8 cellular contexts compared by ENCODE assay signal in genomic region chr2:131092409-131093065, GRCh38. TPM values are rescaled to one million over a fixed set of nuclear protein-coding genes. Genes with fewer than 3 reads are reported as not detected.
DNase-seq lines count a peak whose midpoint lies in the region; ATAC-seq, FAIRE-seq and TF ChIP-seq lines count a peak whose summit lies in the region.

No MANE protein-coding gene starts in this region.

- peak overlapping the region; percentile 19 for H2AFZ ChIP-seq in keratinocyte (ENCODE audit: control insufficient read depth, low read length)

- H3K4me2 ChIP-seq in keratinocyte (ENCODE audit: control insufficient read depth, extremely low read depth, insufficient read depth, low read depth, low read length): peak overlapping the region; percentile 98

- peak overlapping the region; percentile 93 for H3K9ac ChIP-seq in keratinocyte (ENCODE audit: control insufficient read depth, extremely low read depth, insufficient read depth, low read length)
- H3K9ac ChIP-seq in stomach smooth muscle (ENCODE audit: low read length in 2 of 2): peak overlapping the region; percentile 87 to 89

- DNase-seq in stimulated activated CD4-positive, alpha-beta T cell treated with anti-CD3 and anti-CD28 coated beads, TNF-alpha, amount 100 ng/mL, for 24 hours (ENCODE audit: low read depth in 3 of 3): peak in 2 of 3 experiments; percentile 7 to 32
- DNase-seq in stimulated activated CD4-positive, alpha-beta T cell treated with anti-CD3 and anti-CD28 coated beads, Interleukin-15, amount 100 ng/mL, for 24 hours: no peak
- DNase-seq in activated naive CD4-positive, alpha-beta T cell treated with anti-CD3 and anti-CD28 coated beads, Interleukin-2, amount 50 U/mL, for 72 hours (ENCODE audit: low spot score in 2 of 2): no peak
- DNase-seq in keratinocyte (ENCODE audit: low read depth, low spot score) (no peak), NCI-H446 treated with DMSO at 0.1 percent for 48 hours (lab: John Stamatoyannopoulos, UW) (no peak), NCI-H510A treated with DMSO at 0.1 percent for 48 hours (lab: John Stamatoyannopoulos, UW) (no peak)
- no peak for DNase-seq in stimulated activated CD4-positive, alpha-beta T cell treated with anti-CD3 and anti-CD28 coated beads, Interleukin-4, amount 100 ng/mL, for 4 hours

- H3K79me2 ChIP-seq in keratinocyte (ENCODE audit: control insufficient read depth, insufficient read depth, low read length): peaks cover 56% of the 10 kb centered on the region

- TF ChIP-seq CTCF in keratinocyte (optimal IDR thresholded peaks at IDR 0.05 in 1 of 3, IDR thresholded peaks at IDR 0.05 in 1 of 3, conservative IDR thresholded peaks at IDR 0.05 in 1 of 3; ENCODE audit: extremely low read depth in 1 of 3, insufficient read depth in 2 of 3, low read length in 3 of 3): no peak

- H3K36me3 ChIP-seq in keratinocyte (ENCODE audit: control insufficient read depth in 2 of 2, extremely low read depth in 1 of 2, insufficient read depth in 2 of 2, low read length in 2 of 2) (peaks cover 3 to 6% of the 10 kb centered on the region in 2 experiments), stomach smooth muscle (ENCODE audit: control insufficient read depth in 2 of 2, insufficient read depth in 2 of 2, low read length in 2 of 2) (peaks cover 10 to 11% of the 10 kb centered on the region in 2 donors)

- H3K27ac ChIP-seq in keratinocyte (ENCODE audit: control insufficient read depth, insufficient read depth, low read length): peak overlapping the region; percentile 88
- peak overlapping the region; percentile 81 for H3K27ac ChIP-seq in stomach smooth muscle (ENCODE audit: low read length)

- H3K9me3 ChIP-seq in keratinocyte (ENCODE audit: control insufficient read depth, low read depth, low read length): no peaks in the 10 kb centered on the region
- no peaks in the 10 kb centered on the region for H3K9me3 ChIP-seq in stomach smooth muscle (ENCODE audit: control insufficient read depth in 2 of 2, low read length in 2 of 2)

- no peaks in the 10 kb centered on the region for H3K9me3 Mint-ChIP-seq in activated naive CD4-positive, alpha-beta T cell treated with anti-CD3 and anti-CD28 coated beads, Interleukin-2, amount 50 U/mL, for 72 hours

- dilution Hi-C loops in keratinocyte (cut with MboI; ENCODE audit: extremely low pct_ligation_motif_present, low sequenced_read_pairs): no loop called here

- peak overlapping the region; percentile 67 to 99 (median 92) for H3K4me3 ChIP-seq in keratinocyte (ENCODE audit: control insufficient read depth in 2 of 3, extremely low read depth in 1 of 3, insufficient read depth in 2 of 3, low read depth in 1 of 3, low read length in 3 of 3)
- peak overlapping the region; percentile 86 to 91 for H3K4me3 ChIP-seq in stomach smooth muscle (ENCODE audit: low read length in 2 of 2)

- peaks cover 0 to 22% of the 10 kb centered on the region in 2 donors for H3K36me3 Mint-ChIP-seq in activated naive CD4-positive, alpha-beta T cell treated with anti-CD3 and anti-CD28 coated beads, Interleukin-2, amount 50 U/mL, for 72 hours

- H3K4me1 ChIP-seq in keratinocyte (ENCODE audit: control insufficient read depth, extremely low read depth, insufficient read depth, low read length) (peaks cover 13% of the 10 kb centered on the region), stomach smooth muscle (ENCODE audit: control insufficient read depth, insufficient read depth, low read length) (peaks cover 2% of the 10 kb centered on the region)

- peak overlapping the region; percentile 93 to 95 for H3K27ac Mint-ChIP-seq in activated naive CD4-positive, alpha-beta T cell treated with anti-CD3 and anti-CD28 coated beads, Interleukin-2, amount 50 U/mL, for 72 hours

- no peak for ATAC-seq in activated naive CD4-positive, alpha-beta T cell treated with anti-CD3 and anti-CD28 coated beads, Interleukin-2, amount 50 U/mL, for 72 hours

- H3K27me3 ChIP-seq in keratinocyte (ENCODE audit: control insufficient read depth, extremely low read depth, insufficient read depth, low read length) (no peaks in the 10 kb centered on the region), stomach smooth muscle (ENCODE audit: control insufficient read depth in 1 of 2, insufficient read depth in 2 of 2, low read length in 2 of 2) (no peaks in the 10 kb centered on the region)

- no peak for FAIRE-seq in keratinocyte (lab: Jason Lieb, UNC)

- no peaks in the 10 kb centered on the region for H4K20me1 ChIP-seq in keratinocyte (ENCODE audit: control insufficient read depth, extremely low read depth, insufficient read depth, low read length)

- H3K9me1 ChIP-seq in keratinocyte (ENCODE audit: control insufficient read depth, extremely low read depth, insufficient read depth, low read length): no peaks in the 10 kb centered on the region

RNA-seq across cellular contexts. Expression of gene FAM168B, which starts 0.7 kb away (rescaled TPM):
- 10 to 100 TPM; 61.5 to 69.9 TPM for total RNA-seq in activated naive CD4-positive, alpha-beta T cell treated with anti-CD3 and anti-CD28 coated beads, Interleukin-2, amount 50 U/mL, for 72 hours
- polyA plus RNA-seq in keratinocyte: 50.8 to 88.4 TPM (median 63.6 TPM) in 3 replicates
- 17.4 TPM for polyA plus RNA-seq in keratinocyte (2011; ENCODE audit: low read depth)
- 66.2 and 78.5 TPM in 2 replicates for polyA plus RNA-seq in keratinocyte (2011; cell fraction: cytosol; rRNA removed)
- polyA plus RNA-seq in keratinocyte (2011; cell fraction: nucleus; rRNA removed): 75.3 and 96.1 TPM in 2 replicates
- polyA plus RNA-seq in keratinocyte (2012; ENCODE audit: low replicate concordance): 38.7 and 63.1 TPM in 2 replicates
- 83.0 to 191 TPM (median 115 TPM) in 3 replicates for polyA minus RNA-seq in keratinocyte
- polyA minus RNA-seq in keratinocyte (2011; cell fraction: cytosol; rRNA and poly(A)+ RNA removed): 111 TPM
- polyA minus RNA-seq in keratinocyte (2011; cell fraction: nucleus; rRNA and poly(A)+ RNA removed): 46.8 and 59.2 TPM in 2 replicates

RNA-seq across cellular contexts. Expression of gene PLEKHB2, which starts 12.6 kb away (rescaled TPM):
- 10 to 100 TPM; 49.1 to 81.2 TPM for total RNA-seq in activated naive CD4-positive, alpha-beta T cell treated with anti-CD3 and anti-CD28 coated beads, Interleukin-2, amount 50 U/mL, for 72 hours
- polyA plus RNA-seq in keratinocyte: 74.9 to 77.0 TPM (median 75.5 TPM) in 3 replicates
- 63.1 TPM for polyA plus RNA-seq in keratinocyte (2011; ENCODE audit: low read depth)
- 97.1 and 105 TPM in 2 replicates for polyA plus RNA-seq in keratinocyte (2011; cell fraction: cytosol; rRNA removed)
- polyA plus RNA-seq in keratinocyte (2011; cell fraction: nucleus; rRNA removed): 85.2 and 96.0 TPM in 2 replicates
- 56.6 and 73.4 TPM in 2 replicates for polyA plus RNA-seq in keratinocyte (2012; ENCODE audit: low replicate concordance)
- 75.1 to 128 TPM (median 121 TPM) in 3 replicates for polyA minus RNA-seq in keratinocyte
- polyA minus RNA-seq in keratinocyte (2011; cell fraction: cytosol; rRNA and poly(A)+ RNA removed): 90.9 TPM
- polyA minus RNA-seq in keratinocyte (2011; cell fraction: nucleus; rRNA and poly(A)+ RNA removed): 60.4 and 83.4 TPM in 2 replicates

Comparison
In these comparisons a context has a peak if more than half of its experiments do, and no peak if none do; other contexts are left out.
1. DNase-seq: peak in stimulated activated CD4-positive, alpha-beta T cell treated with anti-CD3 and anti-CD28 coated beads, TNF-alpha, amount 100 ng/mL, for 24 hours (2 of 3); none in stimulated activated CD4-positive, alpha-beta T cell treated with anti-CD3 and anti-CD28 coated beads, Interleukin-15, amount 100 ng/mL, for 24 hours (single experiment), activated naive CD4-positive, alpha-beta T cell treated with anti-CD3 and anti-CD28 coated beads, Interleukin-2, amount 50 U/mL, for 72 hours (0 of 2), keratinocyte (single experiment), stimulated activated CD4-positive, alpha-beta T cell treated with anti-CD3 and anti-CD28 coated beads, Interleukin-4, amount 100 ng/mL, for 4 hours (0 of 2), NCI-H446 treated with DMSO at 0.1 percent for 48 hours (single experiment) and NCI-H510A treated with DMSO at 0.1 percent for 48 hours (single experiment).